In the genomic region with DNA sequence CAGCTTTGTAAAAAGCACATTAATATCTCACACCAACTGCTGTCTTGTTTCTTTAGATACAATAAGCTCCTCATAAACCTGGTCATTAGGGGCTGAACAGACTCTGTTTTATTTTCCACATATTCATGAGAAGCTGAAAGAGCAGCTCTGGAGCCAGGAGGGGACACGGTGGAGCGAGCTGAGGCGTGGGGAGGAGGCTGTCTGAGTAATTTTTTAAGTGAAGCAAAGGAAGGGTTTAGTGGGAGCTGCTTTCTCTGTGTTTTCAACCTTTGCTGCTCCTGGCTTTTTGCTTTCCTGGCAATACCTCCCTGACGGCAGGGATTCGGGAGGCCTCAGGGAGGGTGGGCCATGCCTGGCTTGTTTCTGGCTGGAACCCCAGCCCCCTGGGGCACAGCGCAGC, we compare ENCODE assay signal across 34 cellular contexts.
"Had no signal": no experiment of that assay in that cellular context is flagged by ENCODE, and none has a peak within 500 bp of the region (broad histone marks: within the 10 kb centered on the region; RNA-seq: fewer than 3 reads in every experiment).

No MANE protein-coding gene starts in this region.

- H3K4me1 Mint-ChIP-seq: activated B cell treated with CpG ODN at 0.5 μM for 24 hours; activated naive CD8-positive, alpha-beta T cell treated with anti-CD3 and anti-CD28 coated beads for 36 hours had no signal

- H3K36me3 ChIP-seq: brain microvascular endothelial cell had no signal

- ATAC-seq: activated T-cell treated with anti-CD3 and anti-CD28 coated beads, Interleukin-2, amount 50 U/mL, for 4 hours had no signal

- H3K27ac ChIP-seq: brain microvascular endothelial cell, KMS-11, VCaP had no signal

- H3K4me2 ChIP-seq: KMS-11 had no signal

- H3K36me3 Mint-ChIP-seq: activated CD4-positive, alpha-beta memory T cell treated with anti-CD3 and anti-CD28 coated beads for 36 hours; activated naive CD8-positive, alpha-beta T cell treated with anti-CD3 and anti-CD28 coated beads for 36 hours had no signal

- H3K9ac ChIP-seq: KMS-11 had no signal

- H3K27ac Mint-ChIP-seq: activated B cell treated with CpG ODN at 0.5 μM for 24 hours; activated CD4-positive, alpha-beta memory T cell treated with anti-CD3 and anti-CD28 coated beads for 36 hours; activated naive CD8-positive, alpha-beta T cell treated with anti-CD3 and anti-CD28 coated beads for 36 hours; activated T-helper 1 cell treated with anti-CD3 and anti-CD28 coated beads, Interleukin-12 subunit alpha, Interleukin-12 subunit beta, Interleukin-2, Interleukin-4 antibody, amounts not matched to agents 30 ng/mL and 10 ng/mL and 1 ng/mL, durations not matched to agents 14 hours and 24 hours and 36 hours had no signal

- H3K9me3 Mint-ChIP-seq: activated B cell treated with CpG ODN at 0.5 μM for 24 hours; activated CD4-positive, alpha-beta memory T cell treated with anti-CD3 and anti-CD28 coated beads for 36 hours; activated naive CD8-positive, alpha-beta T cell treated with anti-CD3 and anti-CD28 coated beads for 36 hours; activated T-cell treated with anti-CD3 and anti-CD28 coated beads, Interleukin-2, amount 50 U/mL, for 4 hours; activated T-helper 1 cell treated with anti-CD3 and anti-CD28 coated beads, Interleukin-12 subunit alpha, Interleukin-12 subunit beta, Interleukin-2, Interleukin-4 antibody, amounts not matched to agents 30 ng/mL and 10 ng/mL and 1 ng/mL, durations not matched to agents 14 hours and 24 hours and 36 hours had no signal

- DNase-seq: activated B cell treated with CpG ODN at 0.5 μM for 24 hours; activated CD4-positive, alpha-beta memory T cell treated with anti-CD3 and anti-CD28 coated beads for 36 hours; activated CD4-positive, alpha-beta T cell treated with anti-CD3 and anti-CD28 coated beads for 4 hours; activated CD4-positive, alpha-beta T cell treated with anti-CD3 and anti-CD28 coated beads, Interleukin-2, amount 50 U/mL, for 1 hour; activated CD4-positive, CD25-positive, alpha-beta regulatory T cell treated with anti-CD3 and anti-CD28 coated beads, Interleukin-2, amount 50 U/mL, for 72 hours; activated CD8-positive, alpha-beta memory T cell treated with anti-CD3 and anti-CD28 coated beads, Interleukin-2, amount 50 U/mL, for 4 hours; activated naive CD4-positive, alpha-beta T cell; activated naive CD4-positive, alpha-beta T cell treated with anti-CD3 and anti-CD28 coated beads, Interleukin-2, amount 50 U/mL, for 16 hours; activated naive CD8-positive, alpha-beta T cell treated with anti-CD3 and anti-CD28 coated beads for 36 hours; activated T-cell treated with anti-CD3 and anti-CD28 coated beads for 4 hours; activated T-cell treated with anti-CD3 and anti-CD28 coated beads, Interleukin-2, amount 50 U/mL, for 4 hours; amniotic stem cell; aorta; brain microvascular endothelial cell; MM.1S; MV-4-11; NCI-H1092 treated with DMSO at 0.1 percent for 48 hours; NCI-H1417; NCI-H146; NCI-H187; NCI-H2029 treated with DMSO at 0.1 percent for 48 hours; NCI-H2107; NCI-H2171; NCI-H510A; NCI-H69; NK-92 treated with Interleukin-12 subunit alpha and Interleukin-12 subunit beta, amount 100 ng/mL, for 24 hours; Right ventricle myocardium superior; SW 1271; T-helper 1 cell; T-helper 2 cell; T-helper 9 cell had no signal

- H3K4me3 Mint-ChIP-seq: activated B cell treated with CpG ODN at 0.5 μM for 24 hours; activated CD4-positive, alpha-beta memory T cell treated with anti-CD3 and anti-CD28 coated beads for 36 hours; activated naive CD8-positive, alpha-beta T cell treated with anti-CD3 and anti-CD28 coated beads for 36 hours; activated T-cell treated with anti-CD3 and anti-CD28 coated beads, Interleukin-2, amount 50 U/mL, for 4 hours; activated T-helper 1 cell treated with anti-CD3 and anti-CD28 coated beads, Interleukin-12 subunit alpha, Interleukin-12 subunit beta, Interleukin-2, Interleukin-4 antibody, amounts not matched to agents 30 ng/mL and 10 ng/mL and 1 ng/mL, durations not matched to agents 14 hours and 24 hours and 36 hours had no signal
